Comparison of ENCODE assay signal across 15 cellular contexts in the genomic region with DNA sequence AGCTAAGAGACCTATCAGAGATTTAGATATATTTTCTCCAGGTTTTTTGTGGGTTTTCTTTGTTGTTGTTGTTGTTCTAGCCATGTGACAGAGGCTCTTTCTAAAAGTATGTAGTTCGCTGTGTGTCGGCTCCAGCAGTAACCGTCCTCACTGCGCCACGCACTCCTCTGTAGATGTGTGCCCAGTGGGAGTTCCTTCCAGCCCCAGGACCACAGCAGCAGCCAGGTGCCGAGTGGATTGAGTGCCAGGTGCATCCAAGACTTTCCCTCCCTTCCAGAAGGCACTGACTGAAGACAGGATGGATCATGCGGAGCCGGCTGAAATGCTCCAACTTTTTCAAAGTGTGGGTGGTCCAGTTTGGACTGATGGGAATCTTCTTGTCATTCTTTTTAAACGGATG. TPM values are rescaled to one million over a fixed set of nuclear protein-coding genes. Genes with fewer than 3 reads are reported as not detected.
DNase-seq lines count a peak whose midpoint lies in the region; ATAC-seq and TF ChIP-seq lines count a peak whose summit lies in the region.
"Had no signal": no experiment of that assay in that cellular context is flagged by ENCODE, and none has a peak within 500 bp of the region (broad histone marks: within the 10 kb centered on the region; RNA-seq: fewer than 3 reads in every experiment).

No MANE protein-coding gene starts in this region.

- TF ChIP-seq CTCF in Caco-2 (IDR thresholded peaks at IDR 0.05; ENCODE audit: insufficient read depth in 1 of 2, low read depth in 1 of 2, low read length in 1 of 2, severe bottlenecking in 1 of 2, unreplicated experiment in 1 of 2) (no peak), chondrocyte (IDR thresholded peaks at IDR 0.05) (no peak), osteoblast (IDR thresholded peaks at IDR 0.05; ENCODE audit: extremely low read depth, low read depth, low read length) (no peak)

- H3K4me1 Mint-ChIP-seq in Caco-2 (ENCODE audit: low read depth, unreplicated experiment) (no peaks in the 10 kb centered on the region), IgD-negative memory B cell (peaks cover 7 to 15% (median 9%) of the 10 kb centered on the region in 3 donors), chondrocyte (ENCODE audit: low read depth) (peaks cover 7% of the 10 kb centered on the region)

- no peaks in the 10 kb centered on the region for H4K20me1 ChIP-seq in osteoblast (ENCODE audit: insufficient read depth, low read length)

- H3K36me3 ChIP-seq in Caco-2 (ENCODE audit: control insufficient read depth, insufficient read depth, low read length) (no peaks in the 10 kb centered on the region), osteoblast (ENCODE audit: insufficient read depth, low read length) (peaks cover 15% of the 10 kb centered on the region)
- H3K36me3 ChIP-seq: HAP-1 had no signal

- H3K4me1 ChIP-seq in Caco-2: peaks cover 11% of the 10 kb centered on the region
- H3K4me1 ChIP-seq in osteoblast (ENCODE audit: insufficient read depth, low read length): no peaks in the 10 kb centered on the region
- H3K4me1 ChIP-seq: HAP-1 had no signal

- H3K27me3 ChIP-seq in Caco-2 (replicated peaks; ENCODE audit: control insufficient read depth, insufficient read depth, low read length) (no peaks in the 10 kb centered on the region; the same call in 1 of the 2 replicates), osteoblast (ENCODE audit: insufficient read depth, low read length) (peaks cover 10% of the 10 kb centered on the region)

- H3K27ac Mint-ChIP-seq in Caco-2 (ENCODE audit: unreplicated experiment) (no peak overlapping the region), IgD-negative memory B cell (peak overlapping the region in 2 of 3 donors; percentile 14 to 79), chondrocyte (ENCODE audit: unreplicated experiment) (no peak overlapping the region)
- H3K27ac Mint-ChIP-seq: CD8-positive, alpha-beta T cell had no signal

- ATAC-seq in SK-N-SH treated with all-trans-retinoic acid at 6 μM for 48 hours: no peak
- ATAC-seq: CD8-positive, alpha-beta T cell had no signal

- H3K27me3 Mint-ChIP-seq in Caco-2 (ENCODE audit: insufficient read depth, unreplicated experiment) (peaks cover 5% of the 10 kb centered on the region), IgD-negative memory B cell (peaks cover 8% of the 10 kb centered on the region), chondrocyte (ENCODE audit: low read depth) (peaks cover 10% of the 10 kb centered on the region)

- H3K4me2 ChIP-seq in osteoblast (ENCODE audit: insufficient read depth, low read length): no peak overlapping the region

- H3K9me3 Mint-ChIP-seq in Caco-2 (ENCODE audit: unreplicated experiment) (no peaks in the 10 kb centered on the region), IgD-negative memory B cell (no peaks in the 10 kb centered on the region), chondrocyte (ENCODE audit: low read depth) (no peaks in the 10 kb centered on the region)
- H3K9me3 Mint-ChIP-seq: CD8-positive, alpha-beta T cell had no signal

- H3K27ac ChIP-seq in osteoblast (ENCODE audit: low read depth, low read length): no peak overlapping the region

- H3K4me3 Mint-ChIP-seq in Caco-2 (ENCODE audit: unreplicated experiment): no peak overlapping the region
- peak overlapping the region in 1 of 4 donors; percentile 55 for H3K4me3 Mint-ChIP-seq in IgD-negative memory B cell
- no peak overlapping the region for H3K4me3 Mint-ChIP-seq in chondrocyte (ENCODE audit: unreplicated experiment)
- H3K4me3 Mint-ChIP-seq: CD8-positive, alpha-beta T cell had no signal

- peaks cover 22% of the 10 kb centered on the region for H3K36me3 Mint-ChIP-seq in Caco-2 (ENCODE audit: insufficient read depth, unreplicated experiment)
- H3K36me3 Mint-ChIP-seq in IgD-negative memory B cell: peaks cover 13% of the 10 kb centered on the region
- H3K36me3 Mint-ChIP-seq in chondrocyte (ENCODE audit: low read depth): peaks cover 24% of the 10 kb centered on the region

- TSS peak; percentile 73 for BruUV-seq in Caco-2 (replicated peaks; lab: Mats Ljungman, UMichigan)

- H3K4me3 ChIP-seq in Caco-2 (ENCODE audit: low read depth, low read length) (no peak overlapping the region), osteoblast (ENCODE audit: insufficient read depth, low read length) (no peak overlapping the region)
- H3K4me3 ChIP-seq: HAP-1 had no signal

- DNase-seq in Caco-2: no peak
- peak; percentile 63 for DNase-seq in chondrocyte (ENCODE audit: low spot score)
- DNase-seq in osteoblast (ENCODE audit: insufficient read length, low spot score, missing footprints): peak; percentile 21
- no peak for DNase-seq in globus pallidus (ENCODE audit: low spot score)
- DNase-seq in activated CD8-positive, alpha-beta memory T cell treated with anti-CD3 and anti-CD28 coated beads for 24 hours: no peak
- DNase-seq in EL: no peak
- DNase-seq: ACHN; CD8-positive, alpha-beta T cell; KBM-7; NCI-H1092; NCI-H69; Right ventricle myocardium superior had no signal

- intact Hi-C loops in Caco-2 (cut with micrococcal nuclease; ENCODE audit: unreplicated experiment): no loop called here

- H3K9me3 ChIP-seq in Caco-2 (no peaks in the 10 kb centered on the region), osteoblast (ENCODE audit: low read depth, low read length) (no peaks in the 10 kb centered on the region)
- H3K9me3 ChIP-seq: HAP-1 had no signal

- POLR2A ChIA-PET in Caco-2 (lab: Charles Lee): interaction anchor here (0.6 kb wide), 1 partner anchor 302 kb away, joined by 3 read pairs; no protein-coding TSS in a partner anchor

- no peak overlapping the region for H2AFZ ChIP-seq in osteoblast (ENCODE audit: low read length)

- no peaks in the 10 kb centered on the region for H3K79me2 ChIP-seq in osteoblast (ENCODE audit: insufficient read depth, low read length)

- CTCF ChIA-PET in Caco-2 (lab: Charles Lee): no interaction called here

TF ChIP-seq in SK-N-SH treated with all-trans-retinoic acid at 6 μM for 48 hours, 23 proteins besides CTCF, POLR2A, EP300 and RAD21:
- no peak for TF ChIP-seq GLIS3 (CRISPR knock-in tag; IDR thresholded peaks at IDR 0.05)
- no peak for TF ChIP-seq TCF4 (CRISPR knock-in tag; IDR thresholded peaks at IDR 0.05; ENCODE audit: borderline replicate concordance)
- TF ChIP-seq, protein P1, sequence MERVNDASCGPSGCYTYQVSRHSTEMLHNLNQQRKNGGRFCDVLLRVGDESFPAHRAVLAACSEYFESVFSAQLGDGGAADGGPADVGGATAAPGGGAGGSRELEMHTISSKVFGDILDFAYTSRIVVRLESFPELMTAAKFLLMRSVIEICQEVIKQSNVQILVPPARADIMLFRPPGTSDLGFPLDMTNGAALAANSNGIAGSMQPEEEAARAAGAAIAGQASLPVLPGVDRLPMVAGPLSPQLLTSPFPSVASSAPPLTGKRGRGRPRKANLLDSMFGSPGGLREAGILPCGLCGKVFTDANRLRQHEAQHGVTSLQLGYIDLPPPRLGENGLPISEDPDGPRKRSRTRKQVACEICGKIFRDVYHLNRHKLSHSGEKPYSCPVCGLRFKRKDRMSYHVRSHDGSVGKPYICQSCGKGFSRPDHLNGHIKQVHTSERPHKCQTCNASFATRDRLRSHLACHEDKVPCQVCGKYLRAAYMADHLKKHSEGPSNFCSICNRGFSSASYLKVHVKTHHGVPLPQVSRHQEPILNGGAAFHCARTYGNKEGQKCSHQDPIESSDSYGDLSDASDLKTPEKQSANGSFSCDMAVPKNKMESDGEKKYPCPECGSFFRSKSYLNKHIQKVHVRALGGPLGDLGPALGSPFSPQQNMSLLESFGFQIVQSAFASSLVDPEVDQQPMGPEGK (CRISPR knock-in tag; IDR thresholded peaks at IDR 0.05; ENCODE audit: borderline replicate concordance): no peak
- TF ChIP-seq, protein P2, sequence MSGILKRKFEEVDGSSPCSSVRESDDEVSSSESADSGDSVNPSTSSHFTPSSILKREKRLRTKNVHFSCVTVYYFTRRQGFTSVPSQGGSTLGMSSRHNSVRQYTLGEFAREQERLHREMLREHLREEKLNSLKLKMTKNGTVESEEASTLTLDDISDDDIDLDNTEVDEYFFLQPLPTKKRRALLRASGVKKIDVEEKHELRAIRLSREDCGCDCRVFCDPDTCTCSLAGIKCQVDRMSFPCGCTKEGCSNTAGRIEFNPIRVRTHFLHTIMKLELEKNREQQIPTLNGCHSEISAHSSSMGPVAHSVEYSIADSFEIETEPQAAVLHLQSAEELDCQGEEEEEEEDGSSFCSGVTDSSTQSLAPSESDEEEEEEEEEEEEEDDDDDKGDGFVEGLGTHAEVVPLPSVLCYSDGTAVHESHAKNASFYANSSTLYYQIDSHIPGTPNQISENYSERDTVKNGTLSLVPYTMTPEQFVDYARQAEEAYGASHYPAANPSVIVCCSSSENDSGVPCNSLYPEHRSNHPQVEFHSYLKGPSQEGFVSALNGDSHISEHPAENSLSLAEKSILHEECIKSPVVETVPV (CRISPR knock-in tag; IDR thresholded peaks at IDR 0.05): no peak
- TF ChIP-seq SNAI2 (CRISPR knock-in tag; IDR thresholded peaks at IDR 0.05): no peak
- TF ChIP-seq ISL1 (CRISPR knock-in tag; IDR thresholded peaks at IDR 0.05): no peak
- no peak for TF ChIP-seq ARNTL (CRISPR knock-in tag; IDR thresholded peaks at IDR 0.05; ENCODE audit: borderline replicate concordance, low read depth)
- TF ChIP-seq TOX (CRISPR knock-in tag; IDR thresholded peaks at IDR 0.05; ENCODE audit: borderline replicate concordance): no peak
TF ChIP-seq in SK-N-SH treated with all-trans-retinoic acid at 6 μM for 48 hours: peak in this region for 0.

RNA-seq across cellular contexts. Expression of a gene that starts 31.8 kb away (rescaled TPM):
- 0.52 and 0.95 TPM in 2 replicates for total RNA-seq in Caco-2 (2022)
- polyA plus RNA-seq in IgD-negative memory B cell: 0.54 TPM
- total RNA-seq in chondrocyte: not detected in 3 replicates
- total RNA-seq in osteoblast: 8.5 and 15.6 TPM in 2 replicates

RNA-seq across cellular contexts. Expression of a gene that starts 36.4 kb away (rescaled TPM):
- total RNA-seq in Caco-2 (2022) (51.6 and 54.6 TPM in 2 replicates), chondrocyte (47.3 to 61.7 TPM (median 50.3 TPM) in 3 replicates), osteoblast (48.9 and 50.7 TPM in 2 replicates)
- 82.8 TPM for polyA plus RNA-seq in IgD-negative memory B cell

Comparison
In these comparisons a context has a peak if more than half of its experiments do, and no peak if none do; other contexts are left out.
1. DNase-seq: peak in chondrocyte (single experiment) and osteoblast (single experiment); none in Caco-2 (0 of 2), globus pallidus (single experiment), activated CD8-positive, alpha-beta memory T cell treated with anti-CD3 and anti-CD28 coated beads for 24 hours (single experiment) and EL (single experiment).
2. H3K27ac Mint-ChIP-seq: peak in IgD-negative memory B cell (2 of 3); none in Caco-2 (single experiment) and chondrocyte (single experiment).